ENCODE assay signal across 10 cellular contexts in genomic region chr19:4660181-4660791, GRCh38. TPM values are rescaled to one million over a fixed set of nuclear protein-coding genes. Genes with fewer than 3 reads are reported as not detected.
A peak's percentile ranks its signal among the peaks of the same experiment; 100 is the strongest.
DNase-seq lines count a peak whose midpoint lies in the region; ATAC-seq lines count a peak whose summit lies in the region.
"Had no signal": no experiment of that assay in that cellular context is flagged by ENCODE, and none has a peak within 500 bp of the region (broad histone marks: within the 10 kb centered on the region; RNA-seq: fewer than 3 reads in every experiment).

No MANE protein-coding gene starts in this region.

- intact Hi-C loops in sciatic nerve (cut with DNase I): no loop called here

- DNase-seq in NCI-H82 (lab: John Stamatoyannopoulos, UW): peak; percentile 52
- DNase-seq in NCI-H82 treated with DMSO at 0.1 percent for 48 hours (lab: John Stamatoyannopoulos, UW; ENCODE audit: unreplicated experiment): no peak
- peak; percentile 43 for DNase-seq in NCI-H2171 (lab: John Stamatoyannopoulos, UW)
- peak; percentile 68 for DNase-seq in dermis blood vessel endothelial cell
- DNase-seq in sciatic nerve (ENCODE audit: low spot score): no peak
- DNase-seq: activated CD4-positive, CD25-positive, alpha-beta regulatory T cell treated with anti-CD3 and anti-CD28 coated beads, Interleukin-2, amount 50 U/mL, for 72 hours; esophagus squamous epithelium had no signal

- peak; percentile 31 for ATAC-seq in sciatic nerve
- no peak for ATAC-seq in GM21367 (IDR thresholded peaks at IDR 0.05; ENCODE audit: unreplicated experiment)
- no peak for ATAC-seq in GM18858 (IDR thresholded peaks at IDR 0.05; ENCODE audit: unreplicated experiment)
- ATAC-seq in HG02884 (IDR thresholded peaks at IDR 0.05; ENCODE audit: unreplicated experiment): no peak

RNA-seq across cellular contexts. Expression of gene MYDGF, which starts 9.9 kb away (rescaled TPM):
- 140 and 183 TPM in 2 replicates for total RNA-seq in dermis blood vessel endothelial cell
- total RNA-seq in sciatic nerve: 49.1 TPM

RNA-seq across cellular contexts. Expression of gene TNFAIP8L1, which starts 21.0 kb away (rescaled TPM):
- 65.4 and 70.1 TPM in 2 replicates for total RNA-seq in dermis blood vessel endothelial cell
- total RNA-seq in sciatic nerve: 12.8 TPM

Comparison
In these comparisons a context has a peak if more than half of its experiments do, and no peak if none do; other contexts are left out.
1. DNase-seq: peak in NCI-H82 (single experiment), NCI-H2171 (single experiment) and dermis blood vessel endothelial cell (single experiment); none in NCI-H82 treated with DMSO at 0.1 percent for 48 hours (single experiment) and sciatic nerve (single experiment).